8 cellular contexts compared by ENCODE assay signal in the genomic region with DNA sequence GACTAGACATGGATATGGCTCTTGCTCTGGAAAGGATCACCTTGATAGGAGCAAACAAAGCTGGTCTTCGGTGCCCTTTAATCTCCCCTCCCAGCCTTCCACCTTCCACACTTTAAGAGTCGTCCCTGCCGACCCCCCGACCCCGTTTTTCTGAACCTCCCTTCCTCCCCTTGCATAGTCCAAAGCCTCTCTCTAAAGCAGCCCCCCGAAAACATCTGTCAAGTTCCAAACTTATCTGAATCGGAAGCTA. TPM values are rescaled to one million over a fixed set of nuclear protein-coding genes. Genes with fewer than 3 reads are reported as not detected.
DNase-seq lines count a peak whose midpoint lies in the region; ATAC-seq, FAIRE-seq and TF ChIP-seq lines count a peak whose summit lies in the region.

No MANE protein-coding gene starts in this region.

- WGBS in K562 (ENCODE audit: insufficient coverage, low coverage, missing lambda C conversion rate), result 1% methylated on average over 7 of the region's 7 CpGs
- 2% methylated on average over 7 of the region's 7 CpGs for WGBS in lower leg skin, 2 donors

- peak overlapping the region; percentile 86 for H2AFZ ChIP-seq in K562 (ENCODE audit: low read depth, low read length)

- H3K4me1 ChIP-seq in K562 (replicated peaks in 1 of 2; ENCODE audit: control insufficient read depth in 2 of 2, insufficient read depth in 2 of 2, low read length in 2 of 2) (peaks cover 13 to 23% of the 10 kb centered on the region in 2 experiments), uterus (no peaks in the 10 kb centered on the region)

- H3K9ac ChIP-seq in K562 (ENCODE audit: insufficient read depth in 1 of 2, low read depth in 2 of 2, low read length in 2 of 2), result peak overlapping the region; percentile 83 to 92

- no peak for TF ChIP-seq CTCF in K562 (IDR thresholded peaks at IDR 0.05 in 2 of 3, conservative IDR thresholded peaks at IDR 0.05 in 1 of 3; ENCODE audit: insufficient read depth in 2 of 3, low read depth in 1 of 3, low read length in 3 of 3)
- no peak for TF ChIP-seq CTCF in lower leg skin (IDR thresholded peaks at IDR 0.05)
- TF ChIP-seq CTCF in uterus (IDR thresholded peaks at IDR 0.05), result no peak

- H3K4me3 ChIP-seq in K562 (peak overlapping the region; percentile 48), lower leg skin (ENCODE audit: low read depth, poor library complexity, severe bottlenecking) (peak overlapping the region; percentile 100), uterus (peak overlapping the region; percentile 67 to 96)

- BruUV-seq in K562 (replicated peaks; lab: Mats Ljungman, UMichigan), result TSS peak; percentile 98

- peaks cover 18% of the 10 kb centered on the region in 2 experiments; a peak in 4 of 5 replicates for H3K27me3 ChIP-seq in K562 (ENCODE audit: control insufficient read depth in 2 of 2, insufficient read depth in 2 of 2, low read length in 2 of 2)
- H3K27me3 ChIP-seq in uterus, result no peaks in the 10 kb centered on the region

- POLR2A ChIA-PET in K562 (lab: Yijun Ruan, JAX), result interaction anchor here (0.6 to 75.1 kb wide), 43 partner anchors 8 to 358 kb away, joined by 3 to 3336 read pairs (median 5); a partner anchor contains a TSS

- peaks cover 5% of the 10 kb centered on the region for H3K9me1 ChIP-seq in K562 (ENCODE audit: control insufficient read depth, insufficient read depth, low read length)

- no peak for FAIRE-seq in K562 (lab: Jason Lieb, UNC)

- no peak; the same call in 2 of the 3 replicates for ATAC-seq in K562
- no peak for ATAC-seq in HG03139 (IDR thresholded peaks at IDR 0.05; ENCODE audit: unreplicated experiment)

- peaks cover 47% of the 10 kb centered on the region for H3K79me2 ChIP-seq in K562 (ENCODE audit: control insufficient read depth, insufficient read depth, low read length)

- TF ChIP-seq POLR2A in K562 (conservative IDR thresholded peaks at IDR 0.05) (no peak), lower leg skin (IDR thresholded peaks at IDR 0.05) (no peak), uterus (IDR thresholded peaks at IDR 0.05) (no peak)

- DNase-seq in stimulated activated CD4-positive, alpha-beta T cell treated with anti-CD3 and anti-CD28 coated beads, Interleukin-15, amount 100 ng/mL, for 24 hours, result peak; percentile 8
- DNase-seq in stimulated activated CD4-positive, alpha-beta T cell treated with anti-CD3 and anti-CD28 coated beads, Interleukin-2, amount 100 ng/mL, for 48 hours, result no peak
- DNase-seq in K562 (ENCODE audit: extremely low read depth in 1 of 4, low spot score in 3 of 4) (peak in 1 of 4 experiments; percentile 98), lower leg skin (ENCODE audit: low spot score in 2 of 2) (no peak), uterus (no peak), LoVo (ENCODE audit: low spot score) (no peak)
- no peak for DNase-seq in activated effector memory CD4-positive, alpha-beta T cell treated with Interleukin-2 at 50 U/mL for 16 hours

- intact Hi-C loops in K562 (cut with micrococcal nuclease), result loop anchor here (1.0 to 10.0 kb wide), 6 partner anchors 29 to 210 kb away; a partner anchor contains a TSS
- intact Hi-C loops in lower leg skin (cut with DNase I; ENCODE audit: low total_unique reads), result no loop called here
- intact Hi-C loops in uterus (cut with DNase I; ENCODE audit: low total_unique reads), result no loop called here

- CTCF ChIA-PET in K562 (lab: Yijun Ruan, JAX; ENCODE audit: low intra/inter-chr PET ratio), result no interaction called here

- H3K36me3 ChIP-seq in K562 (ENCODE audit: control insufficient read depth, insufficient read depth, low read length) (peaks cover 42% of the 10 kb centered on the region), uterus (no peaks in the 10 kb centered on the region)

- H3K9me3 ChIP-seq in K562 (replicated peaks; ENCODE audit: control insufficient read depth, insufficient read depth, low read depth, low read length), result no peaks in the 10 kb centered on the region
- no peaks in the 10 kb centered on the region for H3K9me3 ChIP-seq in uterus

- H3K27ac ChIP-seq in K562 (ENCODE audit: extremely low read depth, low read depth, low read length) (peak overlapping the region; percentile 76), uterus (peak overlapping the region; percentile 73 to 92)

- peak overlapping the region; percentile 94 for H3K4me2 ChIP-seq in K562 (ENCODE audit: insufficient read depth, low read length)

- in situ Hi-C loops in K562 (cut with MboI), result no loop called here

- TF ChIP-seq EP300 in K562 (IDR thresholded peaks at IDR 0.05; ENCODE audit: low read length), result no peak

- no peak for TF ChIP-seq RAD21 in K562 (CRISPR knock-in tag; conservative IDR thresholded peaks at IDR 0.05 in 1 of 2, IDR thresholded peaks at IDR 0.05 in 1 of 2)

- H4K20me1 ChIP-seq in K562 (replicated peaks; ENCODE audit: control insufficient read depth, insufficient read depth, low read length), result peaks cover 9% of the 10 kb centered on the region

TF ChIP-seq in K562, 482 proteins besides CTCF, POLR2A, EP300 and RAD21:
- TF ChIP-seq EP400 (IDR thresholded peaks at IDR 0.05), result no peak
- TF ChIP-seq, protein P1, sequence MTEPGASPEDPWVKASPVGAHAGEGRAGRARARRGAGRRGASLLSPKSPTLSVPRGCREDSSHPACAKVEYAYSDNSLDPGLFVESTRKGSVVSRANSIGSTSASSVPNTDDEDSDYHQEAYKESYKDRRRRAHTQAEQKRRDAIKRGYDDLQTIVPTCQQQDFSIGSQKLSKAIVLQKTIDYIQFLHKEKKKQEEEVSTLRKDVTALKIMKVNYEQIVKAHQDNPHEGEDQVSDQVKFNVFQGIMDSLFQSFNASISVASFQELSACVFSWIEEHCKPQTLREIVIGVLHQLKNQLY (CRISPR knock-in tag; conservative IDR thresholded peaks at IDR 0.05), result 0 out of 4 replicates have a peak, but pooled peaks of 1 of the 2 experiments have one; percentile 95

RNA-seq across cellular contexts. Expression of a gene that starts 0.4 kb away (rescaled TPM):
- 1,024 and 1,416 TPM in 2 replicates for total RNA-seq in K562 (2011; cell fraction: chromatin; rRNA removed; ENCODE audit: low replicate concordance)
- 573 and 642 TPM in 2 replicates for total RNA-seq in K562 (2011; cell fraction: nucleolus; rRNA removed)
- total RNA-seq in K562 (2011; cell fraction: nucleoplasm; rRNA removed), result 885 and 1,103 TPM in 2 replicates
- total RNA-seq in K562 (2014; rRNA removed), result 62.4 and 102 TPM in 2 replicates
- 123 and 134 TPM in 2 replicates for total RNA-seq in K562 (2014; rRNA removed; fragmentation: Illumina TruSeq; extraction: Trizol)
- 133 and 136 TPM in 2 replicates for total RNA-seq in K562 (2015; rRNA removed; fragmentation: Illumina TruSeq; extraction: Trizol)
- total RNA-seq in K562 (2021), result 332 and 336 TPM in 2 replicates
- polyA plus RNA-seq in K562 (2011; rRNA removed), result 56.9 and 113 TPM in 2 replicates
- 104 and 108 TPM in 2 replicates for polyA plus RNA-seq in K562 (2011; cell fraction: cytosol; rRNA removed)
- polyA plus RNA-seq in K562 (2011; cell fraction: nucleus; rRNA removed), result 257 and 304 TPM in 2 replicates
- 133 and 153 TPM in 2 replicates for polyA plus RNA-seq in K562 (2012)
- polyA plus RNA-seq in K562 (2014; fragmentation: Illumina TruSeq; extraction: Trizol), result 207 and 246 TPM in 2 replicates
- polyA plus RNA-seq in K562 (2014; fragmentation: Nextera tagmentation; extraction: Ambion mirVana), result 10 to 100 TPM; 78.9 to 81.6 TPM
- 97.1 and 106 TPM in 2 replicates for polyA plus RNA-seq in K562 (2014; rRNA removed)
- polyA minus RNA-seq in K562 (2011; rRNA and poly(A)+ RNA removed), result 271 and 342 TPM in 2 replicates
- 256 and 329 TPM in 2 replicates for polyA minus RNA-seq in K562 (2011; cell fraction: cytosol; rRNA and poly(A)+ RNA removed)
- 324 and 515 TPM in 2 replicates for polyA minus RNA-seq in K562 (2011; cell fraction: nucleus; rRNA and poly(A)+ RNA removed)
- total RNA-seq in lower leg skin, result 10 to 100 TPM; 33.8 to 64.4 (median 39.8) TPM
- total RNA-seq in uterus, result 10 to 100 TPM; 13.2 to 75.8 (median 49.0) TPM

RNA-seq across cellular contexts. Expression of a gene that starts 28.6 kb away (rescaled TPM):
- 2.2 and 5.3 TPM in 2 replicates for total RNA-seq in K562 (2011; cell fraction: chromatin; rRNA removed; ENCODE audit: low replicate concordance)
- total RNA-seq in K562 (2011; cell fraction: nucleolus; rRNA removed), result 2.8 and 4.3 TPM in 2 replicates
- total RNA-seq in K562 (2011; cell fraction: nucleoplasm; rRNA removed), result 4.3 and 5.2 TPM in 2 replicates
- total RNA-seq in K562 (2014; rRNA removed) (0.86 and 1.1 TPM in 2 replicates), K562 (2014; rRNA removed; fragmentation: Illumina TruSeq; extraction: Trizol) (1.3 and 1.5 TPM in 2 replicates), K562 (2015; rRNA removed; fragmentation: Illumina TruSeq; extraction: Trizol) (0.68 and 0.76 TPM in 2 replicates), K562 (2021) (1.7 and 2.0 TPM in 2 replicates), lower leg skin (10 to 100 TPM; 17.2 to 33.0 (median 20.7) TPM), uterus (10 to 100 TPM in 3 of 4 donors, 1 to 10 TPM in 1; 4.9 to 27.3 (median 16.8) TPM)
- polyA plus RNA-seq in K562 (2011; rRNA removed) (5.9 and 9.1 TPM in 2 replicates), K562 (2014; fragmentation: Illumina TruSeq; extraction: Trizol) (2.3 and 2.6 TPM in 2 replicates), K562 (2014; fragmentation: Nextera tagmentation; extraction: Ambion mirVana) (under 1 TPM; 0.34 to 0.77 TPM), K562 (2014; rRNA removed) (1.6 TPM in 2 replicates)
- polyA plus RNA-seq in K562 (2011; cell fraction: cytosol; rRNA removed), result 4.5 and 4.9 TPM in 2 replicates
- polyA plus RNA-seq in K562 (2011; cell fraction: nucleus; rRNA removed), result 3.3 and 4.2 TPM in 2 replicates
- 2.7 and 2.8 TPM in 2 replicates for polyA plus RNA-seq in K562 (2012)
- polyA minus RNA-seq in K562 (2011; rRNA and poly(A)+ RNA removed), result 6.6 and 8.9 TPM in 2 replicates
- 1.5 and 4.4 TPM in 2 replicates for polyA minus RNA-seq in K562 (2011; cell fraction: cytosol; rRNA and poly(A)+ RNA removed)
- polyA minus RNA-seq in K562 (2011; cell fraction: nucleus; rRNA and poly(A)+ RNA removed), result 1.1 and 1.9 TPM in 2 replicates

Comparison
In these comparisons a context has a peak if more than half of its experiments do, and no peak if none do; other contexts are left out.
1. H3K4me3 ChIP-seq: peak in every context shown above with its lines; median percentile 100 in lower leg skin; 82 in uterus; 48 in K562.